1 cellular context compared by ENCODE assay signal in the genomic region with DNA sequence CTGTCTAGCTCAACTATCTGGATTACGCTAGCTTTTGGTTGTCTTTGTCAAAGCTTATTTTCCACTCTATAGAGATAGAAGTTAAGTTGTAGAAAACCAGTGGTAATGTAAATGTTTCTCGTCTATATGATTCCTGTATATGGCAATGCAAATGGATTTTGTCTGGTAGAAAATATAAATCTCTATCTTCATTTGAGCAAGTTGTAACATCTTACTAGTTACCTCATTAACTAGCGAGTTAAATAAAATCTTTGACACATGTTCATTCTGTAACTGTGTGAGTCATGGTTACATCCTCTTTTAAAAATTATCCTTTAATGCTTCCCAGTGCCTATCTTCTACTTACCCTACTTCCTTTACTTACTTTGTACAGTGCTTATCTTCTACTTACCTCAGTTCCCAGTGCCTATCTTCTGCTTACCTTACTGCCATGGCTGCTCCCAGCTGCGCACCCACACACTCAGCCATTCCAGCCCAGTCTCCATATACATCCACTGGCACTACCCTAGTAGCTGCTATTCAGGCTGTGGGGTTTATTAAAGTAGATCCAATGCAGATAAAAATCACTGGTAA.
TF ChIP-seq lines count a peak whose summit lies in the region.

No MANE protein-coding gene starts in this region.

TF ChIP-seq in K562, 482 proteins besides CTCF, POLR2A, EP300 and RAD21 (continued from another document):
- TF ChIP-seq GTF2B (IDR thresholded peaks at IDR 0.05; ENCODE audit: extremely low read depth, insufficient read length), result no peak
- TF ChIP-seq ZNF174 (CRISPR knock-in tag; IDR thresholded peaks at IDR 0.05), result no peak
- TF ChIP-seq TGIF2 (CRISPR knock-in tag; IDR thresholded peaks at IDR 0.05), result no peak
- TF ChIP-seq ZNF140 (CRISPR knock-in tag; IDR thresholded peaks at IDR 0.05), result no peak
- TF ChIP-seq HNRNPK (IDR thresholded peaks at IDR 0.05; ENCODE audit: low read depth, low read length, poor library complexity, severe bottlenecking), result no peak
- no peak for TF ChIP-seq MBD2 (IDR thresholded peaks at IDR 0.05; ENCODE audit: borderline replicate concordance, low read depth)
- no peak for TF ChIP-seq ZNF764 (CRISPR knock-in tag; IDR thresholded peaks at IDR 0.05; ENCODE audit: low read depth)
- no peak for TF ChIP-seq PCBP1 (IDR thresholded peaks at IDR 0.05; ENCODE audit: low read depth, low read length, poor library complexity, severe bottlenecking)
- TF ChIP-seq PTBP1 (IDR thresholded peaks at IDR 0.05; ENCODE audit: low read depth, low read length), result no peak
